ENCODE assay signal across 10 cellular contexts in genomic region chr9:114503009-114503408, GRCh38. TPM values are rescaled to one million over a fixed set of nuclear protein-coding genes. Genes with fewer than 3 reads are reported as not detected.
DNase-seq lines count a peak whose midpoint lies in the region; ATAC-seq and TF ChIP-seq lines count a peak whose summit lies in the region.
"Had no signal": no experiment of that assay in that cellular context is flagged by ENCODE, and none has a peak within 500 bp of the region (broad histone marks: within the 10 kb centered on the region; RNA-seq: fewer than 3 reads in every experiment).

No MANE protein-coding gene starts in this region.

- H3K27ac Mint-ChIP-seq in stimulated activated memory B cell treated with anti-CD40 and anti-IgM and Interleukin-4, amounts not matched to agents 10 μg/mL and 1 μg/mL and 100 μg/mL, for 72 hours: peak overlapping the region; percentile 89

- no peaks in the 10 kb centered on the region for H3K36me3 ChIP-seq in gastroesophageal sphincter

- H3K9me3 Mint-ChIP-seq in stimulated activated memory B cell treated with anti-CD40 and anti-IgM and Interleukin-4, amounts not matched to agents 10 μg/mL and 1 μg/mL and 100 μg/mL, for 72 hours: no peaks in the 10 kb centered on the region

- ATAC-seq in gastroesophageal sphincter (no peak), omental fat pad (ENCODE audit: low FRiP score) (no peak)
- ATAC-seq in stimulated activated memory B cell treated with anti-CD40 and anti-IgM and Interleukin-4, amounts not matched to agents 10 μg/mL and 1 μg/mL and 100 μg/mL, for 72 hours: no peak

- peak overlapping the region; percentile 11 to 84 for H3K4me3 ChIP-seq in gastroesophageal sphincter

- no peak for TF ChIP-seq CTCF in gastroesophageal sphincter (IDR thresholded peaks at IDR 0.05)
- TF ChIP-seq CTCF in omental fat pad (IDR thresholded peaks at IDR 0.05): no peak

- H3K27me3 Mint-ChIP-seq in stimulated activated memory B cell treated with anti-CD40 and anti-IgM and Interleukin-4, amounts not matched to agents 10 μg/mL and 1 μg/mL and 100 μg/mL, for 72 hours: no peaks in the 10 kb centered on the region

- 50% methylated on average over 5 of the region's 7 CpGs; no CpG with 5 or more reads in 1 of the 2 donors for WGBS in gastroesophageal sphincter (ENCODE audit: low coverage in 1 of 2), 2 donors

- no peaks in the 10 kb centered on the region for H3K27me3 ChIP-seq in gastroesophageal sphincter

- peak overlapping the region; percentile 73 for H3K4me3 Mint-ChIP-seq in stimulated activated memory B cell treated with anti-CD40 and anti-IgM and Interleukin-4, amounts not matched to agents 10 μg/mL and 1 μg/mL and 100 μg/mL, for 72 hours

- H3K27ac ChIP-seq in gastroesophageal sphincter: peak overlapping the region; percentile 53 to 93 (median 90)

- H3K9me3 ChIP-seq in gastroesophageal sphincter: no peaks in the 10 kb centered on the region

- DNase-seq in NCI-H2227 (lab: John Stamatoyannopoulos, UW; ENCODE audit: unreplicated experiment): peak; percentile 7
- DNase-seq in NCI-H2227 treated with DMSO at 0.1 percent for 48 hours (lab: John Stamatoyannopoulos, UW): no peak
- DNase-seq in RPMI8226: peak; percentile 78
- no peak for DNase-seq in omental fat pad (ENCODE audit: low spot score)
- no peak for DNase-seq in CD1c-positive myeloid dendritic cell (ENCODE audit: extremely low spot score)
- DNase-seq in D341Med (ENCODE audit: low spot score): no peak
- DNase-seq: NCI-H1436, T-helper 9 cell had no signal

- TF ChIP-seq POLR2A in gastroesophageal sphincter (IDR thresholded peaks at IDR 0.05): no peak

- H3K36me3 Mint-ChIP-seq in stimulated activated memory B cell treated with anti-CD40 and anti-IgM and Interleukin-4, amounts not matched to agents 10 μg/mL and 1 μg/mL and 100 μg/mL, for 72 hours: no peaks in the 10 kb centered on the region

- TF ChIP-seq EP300 in gastroesophageal sphincter (IDR thresholded peaks at IDR 0.05): no peak

- peaks cover 39% of the 10 kb centered on the region for H3K4me1 Mint-ChIP-seq in stimulated activated memory B cell treated with anti-CD40 and anti-IgM and Interleukin-4, amounts not matched to agents 10 μg/mL and 1 μg/mL and 100 μg/mL, for 72 hours

- H3K4me1 ChIP-seq in gastroesophageal sphincter: peaks cover 0 to 71% (median 0%) of the 10 kb centered on the region in 3 donors

RNA-seq across cellular contexts. Expression of gene WHRN, which starts 2.3 kb away (rescaled TPM):
- total RNA-seq in gastroesophageal sphincter (10 to 100 TPM in 3 of 4 donors, 1 to 10 TPM in 1; 8.4 to 12.9 (median 11.0) TPM), omental fat pad (10 to 100 TPM in 1 of 4 donors, 1 to 10 TPM in 3; 3.0 to 15.5 (median 6.6) TPM)

Comparison
In these comparisons a context has a peak if more than half of its experiments do, and no peak if none do; other contexts are left out.
1. DNase-seq: peak in NCI-H2227 (single experiment) and RPMI8226 (single experiment); none in NCI-H2227 treated with DMSO at 0.1 percent for 48 hours (single experiment), omental fat pad (single experiment), CD1c-positive myeloid dendritic cell (single experiment) and D341Med (single experiment).